1 cellular context compared by ENCODE assay signal in the genomic region with DNA sequence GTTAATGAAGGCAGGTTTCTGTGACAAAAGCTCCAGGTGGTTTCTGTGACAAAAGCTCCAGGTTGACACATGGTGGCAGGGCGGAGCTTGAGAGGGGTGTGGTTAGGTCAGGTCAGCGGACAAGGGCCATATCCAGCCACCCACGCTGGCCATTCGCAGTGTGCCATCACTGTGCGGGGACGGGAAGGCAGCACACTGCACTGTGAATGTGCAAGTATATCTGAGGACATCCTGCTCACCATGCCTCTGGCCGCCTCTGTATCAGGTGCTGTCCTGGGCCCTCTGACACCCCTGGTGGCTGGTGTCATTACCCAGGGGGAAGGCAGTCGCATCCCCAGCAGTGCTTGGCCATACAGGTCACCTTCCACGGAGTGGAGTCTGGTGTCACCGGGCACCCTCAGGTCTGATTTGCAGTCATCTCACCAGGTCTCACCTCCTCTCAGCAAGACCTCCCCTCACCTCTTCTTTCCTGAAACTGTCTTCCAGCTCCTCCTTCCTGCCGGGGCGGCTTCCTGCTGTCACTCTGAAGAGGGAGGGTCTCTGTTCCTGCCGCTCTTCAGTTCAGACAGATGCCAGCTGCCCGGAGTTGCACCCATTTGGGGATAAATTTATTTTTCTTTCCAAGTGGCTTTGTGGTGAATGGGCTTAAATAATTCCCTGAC.
TF ChIP-seq lines count a peak whose summit lies in the region.

No MANE protein-coding gene starts in this region.

TF ChIP-seq in GM23338, 12 proteins besides CTCF, POLR2A, EP300 and RAD21 (continued from another document):
- TF ChIP-seq, protein P1, sequence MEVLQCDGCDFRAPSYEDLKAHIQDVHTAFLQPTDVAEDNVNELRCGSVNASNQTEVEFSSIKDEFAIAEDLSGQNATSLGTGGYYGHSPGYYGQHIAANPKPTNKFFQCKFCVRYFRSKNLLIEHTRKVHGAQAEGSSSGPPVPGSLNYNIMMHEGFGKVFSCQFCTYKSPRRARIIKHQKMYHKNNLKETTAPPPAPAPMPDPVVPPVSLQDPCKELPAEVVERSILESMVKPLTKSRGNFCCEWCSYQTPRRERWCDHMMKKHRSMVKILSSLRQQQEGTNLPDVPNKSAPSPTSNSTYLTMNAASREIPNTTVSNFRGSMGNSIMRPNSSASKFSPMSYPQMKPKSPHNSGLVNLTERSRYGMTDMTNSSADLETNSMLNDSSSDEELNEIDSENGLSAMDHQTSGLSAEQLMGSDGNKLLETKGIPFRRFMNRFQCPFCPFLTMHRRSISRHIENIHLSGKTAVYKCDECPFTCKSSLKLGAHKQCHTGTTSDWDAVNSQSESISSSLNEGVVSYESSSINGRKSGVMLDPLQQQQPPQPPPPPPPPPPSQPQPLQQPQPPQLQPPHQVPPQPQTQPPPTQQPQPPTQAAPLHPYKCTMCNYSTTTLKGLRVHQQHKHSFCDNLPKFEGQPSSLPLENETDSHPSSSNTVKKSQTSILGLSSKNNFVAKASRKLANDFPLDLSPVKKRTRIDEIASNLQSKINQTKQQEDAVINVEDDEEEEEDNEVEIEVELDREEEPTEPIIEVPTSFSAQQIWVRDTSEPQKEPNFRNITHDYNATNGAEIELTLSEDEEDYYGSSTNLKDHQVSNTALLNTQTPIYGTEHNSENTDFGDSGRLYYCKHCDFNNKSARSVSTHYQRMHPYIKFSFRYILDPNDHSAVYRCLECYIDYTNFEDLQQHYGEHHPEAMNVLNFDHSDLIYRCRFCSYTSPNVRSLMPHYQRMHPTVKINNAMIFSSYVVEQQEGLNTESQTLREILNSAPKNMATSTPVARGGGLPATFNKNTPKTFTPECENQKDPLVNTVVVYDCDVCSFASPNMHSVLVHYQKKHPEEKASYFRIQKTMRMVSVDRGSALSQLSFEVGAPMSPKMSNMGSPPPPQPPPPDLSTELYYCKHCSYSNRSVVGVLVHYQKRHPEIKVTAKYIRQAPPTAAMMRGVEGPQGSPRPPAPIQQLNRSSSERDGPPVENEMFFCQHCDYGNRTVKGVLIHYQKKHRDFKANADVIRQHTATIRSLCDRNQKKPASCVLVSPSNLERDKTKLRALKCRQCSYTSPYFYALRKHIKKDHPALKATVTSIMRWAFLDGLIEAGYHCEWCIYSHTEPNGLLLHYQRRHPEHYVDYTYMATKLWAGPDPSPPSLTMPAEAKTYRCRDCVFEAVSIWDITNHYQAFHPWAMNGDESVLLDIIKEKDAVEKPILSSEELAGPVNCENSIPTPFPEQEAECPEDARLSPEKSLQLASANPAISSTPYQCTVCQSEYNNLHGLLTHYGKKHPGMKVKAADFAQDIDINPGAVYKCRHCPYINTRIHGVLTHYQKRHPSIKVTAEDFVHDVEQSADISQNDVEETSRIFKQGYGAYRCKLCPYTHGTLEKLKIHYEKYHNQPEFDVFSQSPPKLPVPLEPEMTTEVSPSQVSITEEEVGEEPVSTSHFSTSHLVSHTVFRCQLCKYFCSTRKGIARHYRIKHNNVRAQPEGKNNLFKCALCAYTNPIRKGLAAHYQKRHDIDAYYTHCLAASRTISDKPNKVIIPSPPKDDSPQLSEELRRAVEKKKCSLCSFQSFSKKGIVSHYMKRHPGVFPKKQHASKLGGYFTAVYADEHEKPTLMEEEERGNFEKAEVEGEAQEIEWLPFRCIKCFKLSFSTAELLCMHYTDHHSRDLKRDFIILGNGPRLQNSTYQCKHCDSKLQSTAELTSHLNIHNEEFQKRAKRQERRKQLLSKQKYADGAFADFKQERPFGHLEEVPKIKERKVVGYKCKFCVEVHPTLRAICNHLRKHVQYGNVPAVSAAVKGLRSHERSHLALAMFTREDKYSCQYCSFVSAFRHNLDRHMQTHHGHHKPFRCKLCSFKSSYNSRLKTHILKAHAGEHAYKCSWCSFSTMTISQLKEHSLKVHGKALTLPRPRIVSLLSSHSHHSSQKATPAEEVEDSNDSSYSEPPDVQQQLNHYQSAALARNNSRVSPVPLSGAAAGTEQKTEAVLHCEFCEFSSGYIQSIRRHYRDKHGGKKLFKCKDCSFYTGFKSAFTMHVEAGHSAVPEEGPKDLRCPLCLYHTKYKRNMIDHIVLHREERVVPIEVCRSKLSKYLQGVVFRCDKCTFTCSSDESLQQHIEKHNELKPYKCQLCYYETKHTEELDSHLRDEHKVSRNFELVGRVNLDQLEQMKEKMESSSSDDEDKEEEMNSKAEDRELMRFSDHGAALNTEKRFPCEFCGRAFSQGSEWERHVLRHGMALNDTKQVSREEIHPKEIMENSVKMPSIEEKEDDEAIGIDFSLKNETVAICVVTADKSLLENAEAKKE (CRISPR knock-in tag; IDR thresholded peaks at IDR 0.05) = no peak
- TF ChIP-seq NANOG (IDR thresholded peaks at IDR 0.05; ENCODE audit: borderline replicate concordance) (no peak), EZH2phosphoT487 (IDR thresholded peaks at IDR 0.05; ENCODE audit: unreplicated experiment) (no peak)
TF ChIP-seq in GM23338: peak in this region for 0.
